15 cellular contexts compared by ENCODE assay signal in genomic region chr6:35011096-35012041, GRCh38.
DNase-seq lines count a peak whose midpoint lies in the region; ATAC-seq and TF ChIP-seq lines count a peak whose summit lies in the region.
"Had no signal": no experiment of that assay in that cellular context is flagged by ENCODE, and none has a peak within 500 bp of the region (broad histone marks: within the 10 kb centered on the region; RNA-seq: fewer than 3 reads in every experiment).

No MANE protein-coding gene starts in this region.

- TF ChIP-seq CTCF in RWPE1 (conservative IDR thresholded peaks at IDR 0.05; ENCODE audit: low read depth), result no peak

- ATAC-seq in activated T-cell treated with anti-CD3 and anti-CD28 coated beads, Interleukin-2, amount 50 U/mL, for 72 hours (replicated peaks in 1 of 2), result peak; percentile 96 to 97
- peak; percentile 63 for ATAC-seq in GM21825 (IDR thresholded peaks at IDR 0.05; ENCODE audit: unreplicated experiment)
- ATAC-seq in stimulated activated effector memory CD8-positive, alpha-beta T cell treated with anti-CD3 and anti-CD28 coated beads, Interleukin-12 subunit alpha, Interleukin-12 subunit beta, amount 100 ng/mL, for 72 hours, result peak; percentile 98
- ATAC-seq: esophagus mucosa had no signal

- no peak overlapping the region for H3K27ac Mint-ChIP-seq in activated T-cell treated with anti-CD3 and anti-CD28 coated beads, Interleukin-2, amount 50 U/mL, for 72 hours
- H3K27ac Mint-ChIP-seq in activated T-cell treated with anti-CD3 and anti-CD28 coated beads, Interleukin-2, amount 50 U/mL, for 24 hours, result no peak overlapping the region
- H3K27ac Mint-ChIP-seq in stimulated activated effector memory CD8-positive, alpha-beta T cell treated with anti-CD3 and anti-CD28 coated beads, Interleukin-12 subunit alpha, Interleukin-12 subunit beta, amount 100 ng/mL, for 72 hours, result no peak overlapping the region

- H3K4me3 Mint-ChIP-seq in activated T-cell treated with anti-CD3 and anti-CD28 coated beads, Interleukin-2, amount 50 U/mL, for 72 hours, result peak overlapping the region in 1 of 2 donors; percentile 23
- H3K4me3 Mint-ChIP-seq in activated T-cell treated with anti-CD3 and anti-CD28 coated beads, Interleukin-2, amount 50 U/mL, for 24 hours, result no peak overlapping the region
- H3K4me3 Mint-ChIP-seq in stimulated activated effector memory CD8-positive, alpha-beta T cell treated with anti-CD3 and anti-CD28 coated beads, Interleukin-12 subunit alpha, Interleukin-12 subunit beta, amount 100 ng/mL, for 72 hours, result no peak overlapping the region

- no peaks in the 10 kb centered on the region for H3K36me3 Mint-ChIP-seq in activated T-cell treated with anti-CD3 and anti-CD28 coated beads, Interleukin-2, amount 50 U/mL, for 72 hours (ENCODE audit: insufficient read depth in 2 of 2)
- peaks cover 2% of the 10 kb centered on the region for H3K36me3 Mint-ChIP-seq in activated T-cell treated with anti-CD3 and anti-CD28 coated beads, Interleukin-2, amount 50 U/mL, for 24 hours (ENCODE audit: low read depth)
- H3K36me3 Mint-ChIP-seq in stimulated activated effector memory CD8-positive, alpha-beta T cell treated with anti-CD3 and anti-CD28 coated beads, Interleukin-12 subunit alpha, Interleukin-12 subunit beta, amount 100 ng/mL, for 72 hours, result no peaks in the 10 kb centered on the region

- CTCF ChIA-PET in RWPE1 (lab: Yijun Ruan, JAX), result interaction anchor here (0.6 kb wide), 1 partner anchor 24 kb away, joined by 3 read pairs; no protein-coding TSS in a partner anchor

- DNase-seq in activated T-cell treated with anti-CD3 and anti-CD28 coated beads, Interleukin-2, amount 50 U/mL, for 72 hours, result peak; percentile 27 to 28
- DNase-seq in activated T-cell treated with anti-CD3 and anti-CD28 coated beads, Interleukin-2, amount 50 U/mL, for 24 hours, result no peak
- peak; percentile 28 for DNase-seq in amniotic epithelial cell (ENCODE audit: low read depth)
- no peak for DNase-seq in stimulated activated effector memory CD8-positive, alpha-beta T cell treated with anti-CD3 and anti-CD28 coated beads, Interleukin-12 subunit alpha, Interleukin-12 subunit beta, amount 100 ng/mL, for 72 hours (ENCODE audit: low spot score in 2 of 2)
- no peak for DNase-seq in RWPE1 (ENCODE audit: low spot score)
- DNase-seq in NCI-H345 (lab: John Stamatoyannopoulos, UW), result no peak
- no peak for DNase-seq in mesenteric fat pad (ENCODE audit: low spot score)
- DNase-seq: AML-193; NCI-H1105; SHP77; stimulated activated naive CD4-positive, alpha-beta T cell; WERI-Rb-1 had no signal

- H3K4me1 Mint-ChIP-seq in activated T-cell treated with anti-CD3 and anti-CD28 coated beads, Interleukin-2, amount 50 U/mL, for 72 hours (ENCODE audit: low read depth), result peaks cover 18% of the 10 kb centered on the region
- peaks cover 12% of the 10 kb centered on the region for H3K4me1 Mint-ChIP-seq in activated T-cell treated with anti-CD3 and anti-CD28 coated beads, Interleukin-2, amount 50 U/mL, for 24 hours (ENCODE audit: low read depth)
- H3K4me1 Mint-ChIP-seq in stimulated activated effector memory CD8-positive, alpha-beta T cell treated with anti-CD3 and anti-CD28 coated beads, Interleukin-12 subunit alpha, Interleukin-12 subunit beta, amount 100 ng/mL, for 72 hours, result peaks cover 26% of the 10 kb centered on the region

- H3K9me3 Mint-ChIP-seq in activated T-cell treated with anti-CD3 and anti-CD28 coated beads, Interleukin-2, amount 50 U/mL, for 72 hours, result no peaks in the 10 kb centered on the region
- H3K9me3 Mint-ChIP-seq in activated T-cell treated with anti-CD3 and anti-CD28 coated beads, Interleukin-2, amount 50 U/mL, for 24 hours, result no peaks in the 10 kb centered on the region
- H3K9me3 Mint-ChIP-seq in stimulated activated effector memory CD8-positive, alpha-beta T cell treated with anti-CD3 and anti-CD28 coated beads, Interleukin-12 subunit alpha, Interleukin-12 subunit beta, amount 100 ng/mL, for 72 hours, result no peaks in the 10 kb centered on the region

- H3K27me3 Mint-ChIP-seq in activated T-cell treated with anti-CD3 and anti-CD28 coated beads, Interleukin-2, amount 50 U/mL, for 72 hours (ENCODE audit: low read depth), result no peaks in the 10 kb centered on the region
- no peaks in the 10 kb centered on the region for H3K27me3 Mint-ChIP-seq in activated T-cell treated with anti-CD3 and anti-CD28 coated beads, Interleukin-2, amount 50 U/mL, for 24 hours

- no peak overlapping the region for H3K27ac ChIP-seq in RWPE1
- H3K27ac ChIP-seq: parathyroid adenoma, WERI-Rb-1 had no signal

- POLR2A ChIA-PET in RWPE1 (lab: Yijun Ruan, JAX; ENCODE audit: low non-redundant PET), result no interaction called here

Comparison
In these comparisons a context has a peak if more than half of its experiments do, and no peak if none do; other contexts are left out.
1. DNase-seq: peak in activated T-cell treated with anti-CD3 and anti-CD28 coated beads, Interleukin-2, amount 50 U/mL, for 72 hours (2 of 2) and amniotic epithelial cell (single experiment); none in activated T-cell treated with anti-CD3 and anti-CD28 coated beads, Interleukin-2, amount 50 U/mL, for 24 hours (single experiment), stimulated activated effector memory CD8-positive, alpha-beta T cell treated with anti-CD3 and anti-CD28 coated beads, Interleukin-12 subunit alpha, Interleukin-12 subunit beta, amount 100 ng/mL, for 72 hours (0 of 2), RWPE1 (single experiment), NCI-H345 (single experiment) and mesenteric fat pad (single experiment).
2. Peak in every context shown above with its lines, with median percentiles within 50 percentile points of each other: ATAC-seq.